Comparison of ENCODE assay signal across 23 cellular contexts in genomic region chr5:170402508-170402907, GRCh38. TPM values are rescaled to one million over a fixed set of nuclear protein-coding genes. Genes with fewer than 3 reads are reported as not detected.
DNase-seq lines count a peak whose midpoint lies in the region; ATAC-seq, FAIRE-seq and TF ChIP-seq lines count a peak whose summit lies in the region.
"Had no signal": no experiment of that assay in that cellular context is flagged by ENCODE, and none has a peak within 500 bp of the region (broad histone marks: within the 10 kb centered on the region; RNA-seq: fewer than 3 reads in every experiment).

No MANE protein-coding gene starts in this region.

- no peaks in the 10 kb centered on the region for H3K36me3 Mint-ChIP-seq in activated naive CD4-positive, alpha-beta T cell treated with anti-CD3 and anti-CD28 coated beads, Interleukin-2, amount 50 U/mL, for 72 hours
- no peaks in the 10 kb centered on the region for H3K36me3 Mint-ChIP-seq in activated naive CD4-positive, alpha-beta T cell treated with anti-CD3 and anti-CD28 coated beads for 36 hours (ENCODE audit: low read depth)
- no peaks in the 10 kb centered on the region for H3K36me3 Mint-ChIP-seq in stimulated activated effector memory CD8-positive, alpha-beta T cell treated with anti-CD3 and anti-CD28 coated beads, Interleukin-12 subunit alpha, Interleukin-12 subunit beta, amount 100 ng/mL, for 72 hours
- H3K36me3 Mint-ChIP-seq: CD4-positive, alpha-beta memory T cell had no signal

- H3K4me3 Mint-ChIP-seq in activated naive CD4-positive, alpha-beta T cell treated with anti-CD3 and anti-CD28 coated beads for 36 hours: no peak overlapping the region
- H3K4me3 Mint-ChIP-seq in stimulated activated effector memory CD8-positive, alpha-beta T cell treated with anti-CD3 and anti-CD28 coated beads, Interleukin-12 subunit alpha, Interleukin-12 subunit beta, amount 100 ng/mL, for 72 hours: no peak overlapping the region
- H3K4me3 Mint-ChIP-seq: CD4-positive, alpha-beta memory T cell; HFFc6 had no signal

- no peak overlapping the region for H3K9ac ChIP-seq in GM12878 (ENCODE audit: control insufficient read depth, insufficient read depth, low read length)
- H3K9ac ChIP-seq: GM23248 had no signal

- H3K27ac Mint-ChIP-seq in activated naive CD4-positive, alpha-beta T cell treated with anti-CD3 and anti-CD28 coated beads, Interleukin-2, amount 50 U/mL, for 72 hours: peak overlapping the region in 1 of 2 donors; percentile 81
- H3K27ac Mint-ChIP-seq in activated naive CD4-positive, alpha-beta T cell treated with anti-CD3 and anti-CD28 coated beads for 36 hours: no peak overlapping the region
- no peak overlapping the region for H3K27ac Mint-ChIP-seq in stimulated activated effector memory CD8-positive, alpha-beta T cell treated with anti-CD3 and anti-CD28 coated beads, Interleukin-12 subunit alpha, Interleukin-12 subunit beta, amount 100 ng/mL, for 72 hours
- H3K27ac Mint-ChIP-seq: HFFc6 had no signal

- no peaks in the 10 kb centered on the region for H3K27me3 Mint-ChIP-seq in activated naive CD4-positive, alpha-beta T cell treated with anti-CD3 and anti-CD28 coated beads for 36 hours (ENCODE audit: low read depth)

- intact Hi-C loops in activated naive CD4-positive, alpha-beta T cell treated with anti-CD3 and anti-CD28 coated beads for 36 hours (cut with micrococcal nuclease): no loop called here
- intact Hi-C loops in GM12878 (cut with micrococcal nuclease; ENCODE audit: unreplicated experiment): no loop called here

- no TSS peak for BruUV-seq in GM12878 (replicated peaks; lab: Mats Ljungman, UMichigan)

- no peak for TF ChIP-seq RAD21 in Ishikawa (IDR thresholded peaks at IDR 0.05; ENCODE audit: low read depth)
- TF ChIP-seq RAD21 in GM12878 (IDR thresholded peaks at IDR 0.05; ENCODE audit: insufficient read depth, low read depth, low read length): no peak

- no peaks in the 10 kb centered on the region for H3K79me2 ChIP-seq in GM12878 (ENCODE audit: control insufficient read depth, insufficient read depth, low read length)

- no peaks in the 10 kb centered on the region for H4K20me1 ChIP-seq in GM12878 (ENCODE audit: control insufficient read depth, insufficient read depth)

- RAD21 ChIA-PET in GM12878 (lab: Charles Lee; ENCODE audit: unreplicated experiment): no interaction called here

- H3K4me1 ChIP-seq in GM12878 (ENCODE audit: control insufficient read depth, insufficient read depth, low read length): no peaks in the 10 kb centered on the region

- POLR2A ChIA-PET in GM12878 (lab: Charles Lee): no interaction called here

- no peak overlapping the region for H3K4me2 ChIP-seq in GM12878 (ENCODE audit: control insufficient read depth, insufficient read depth)

- in situ Hi-C loops in GM12878 (cut with MboI): no loop called here

- TF ChIP-seq POLR2A in GM12878 (IDR thresholded peaks at IDR 0.05; ENCODE audit: low read depth, low read length): no peak

- H3K4me3 ChIP-seq in GM12878: no peak overlapping the region
- H3K4me3 ChIP-seq: GM23248, HAP-1 had no signal

- H2AFZ ChIP-seq in GM12878 (ENCODE audit: control insufficient read depth, low read depth, low read length): no peak overlapping the region
- H2AFZ ChIP-seq: GM23248 had no signal

- no peaks in the 10 kb centered on the region for H3K4me1 Mint-ChIP-seq in activated naive CD4-positive, alpha-beta T cell treated with anti-CD3 and anti-CD28 coated beads for 36 hours (ENCODE audit: low read depth)
- no peaks in the 10 kb centered on the region for H3K4me1 Mint-ChIP-seq in stimulated activated effector memory CD8-positive, alpha-beta T cell treated with anti-CD3 and anti-CD28 coated beads, Interleukin-12 subunit alpha, Interleukin-12 subunit beta, amount 100 ng/mL, for 72 hours
- H3K4me1 Mint-ChIP-seq: CD4-positive, alpha-beta memory T cell had no signal

- ATAC-seq in activated naive CD4-positive, alpha-beta T cell treated with anti-CD3 and anti-CD28 coated beads, Interleukin-2, amount 50 U/mL, for 72 hours: peak; percentile 26 to 61
- ATAC-seq in GM12878: peak; percentile 54
- ATAC-seq in stimulated activated effector memory CD8-positive, alpha-beta T cell treated with anti-CD3 and anti-CD28 coated beads, Interleukin-12 subunit alpha, Interleukin-12 subunit beta, amount 100 ng/mL, for 72 hours: peak; percentile 40
- ATAC-seq in HG02884 (IDR thresholded peaks at IDR 0.05; ENCODE audit: unreplicated experiment): no peak
- no peak for ATAC-seq in GM19351 (IDR thresholded peaks at IDR 0.05; ENCODE audit: unreplicated experiment)
- no peak for ATAC-seq in HG03196 (IDR thresholded peaks at IDR 0.05; ENCODE audit: unreplicated experiment)

- SMC1A ChIA-PET in GM12878 (lab: Charles Lee; ENCODE audit: uncharacterized antibody, unreplicated experiment): interaction anchor here (1.1 kb wide), 1 partner anchor 70 kb away, joined by 3 read pairs; no protein-coding TSS in a partner anchor

- WGBS in GM12878 (ENCODE audit: insufficient coverage, insufficient replicate concordance, low lambda C conversion rate, missing lambda C conversion rate): 50% methylated on average over 2 of the region's 2 CpGs

- H3K9me3 ChIP-seq in GM12878 (replicated peaks; ENCODE audit: control insufficient read depth, insufficient read depth, low read length): no peaks in the 10 kb centered on the region; the same call in 2 of the 3 replicates
- H3K9me3 ChIP-seq: HAP-1 had no signal

- FAIRE-seq in GM12878 (lab: Jason Lieb, UNC): no peak
- FAIRE-seq: GM12892 had no signal

- no peak for DNase-seq in activated naive CD4-positive, alpha-beta T cell treated with anti-CD3 and anti-CD28 coated beads, Interleukin-2, amount 50 U/mL, for 72 hours (ENCODE audit: low spot score in 2 of 2)
- DNase-seq in activated naive CD4-positive, alpha-beta T cell treated with anti-CD3 and anti-CD28 coated beads for 36 hours: no peak
- DNase-seq in GM12878 (ENCODE audit: low read depth, low spot score): no peak
- no peak for DNase-seq in stimulated activated effector memory CD8-positive, alpha-beta T cell treated with anti-CD3 and anti-CD28 coated beads, Interleukin-12 subunit alpha, Interleukin-12 subunit beta, amount 100 ng/mL, for 72 hours (ENCODE audit: low spot score in 2 of 2)
- DNase-seq: C1 segment of cervical spinal cord; Calu3; CD4-positive, alpha-beta memory T cell; COR-L47; DMS53; DMS79 treated with DMSO at 0.1 percent for 48 hours; GF-D8; GM23248; HFFc6 had no signal

- TF ChIP-seq EP300 in Ishikawa (IDR thresholded peaks at IDR 0.05; ENCODE audit: borderline replicate concordance): no peak
- TF ChIP-seq EP300 in GM12878 (IDR thresholded peaks at IDR 0.05; ENCODE audit: borderline replicate concordance in 1 of 2, control insufficient read depth in 1 of 2, low read depth in 2 of 2, low read length in 2 of 2): no peak

- CTCF ChIA-PET in activated naive CD4-positive, alpha-beta T cell treated with anti-CD3 and anti-CD28 coated beads for 36 hours (lab: Charles Lee): interaction anchor here (1.7 kb wide), 1 partner anchor 31 kb away, joined by 4 read pairs; no protein-coding TSS in a partner anchor
- CTCF ChIA-PET in GM12878 (lab: Yijun Ruan, JAX): interaction anchor here (1.2 kb wide), 1 partner anchor 9 kb away, joined by 3 read pairs; no protein-coding TSS in a partner anchor

- no peaks in the 10 kb centered on the region for H3K36me3 ChIP-seq in GM12878 (ENCODE audit: control insufficient read depth in 2 of 2, insufficient read depth in 2 of 2, low read length in 1 of 2)
- H3K36me3 ChIP-seq: HAP-1 had no signal

- H3K27ac ChIP-seq in GM12878 (ENCODE audit: control insufficient read depth, insufficient read depth): no peak overlapping the region
- H3K27ac ChIP-seq: GM23248 had no signal

- H3K27me3 ChIP-seq in GM12878 (replicated peaks in 1 of 2; ENCODE audit: control insufficient read depth in 2 of 2, insufficient read depth in 2 of 2, low read length in 1 of 2): no peaks in the 10 kb centered on the region; a peak in 2 of 4 replicates

- H3K9me3 Mint-ChIP-seq in activated naive CD4-positive, alpha-beta T cell treated with anti-CD3 and anti-CD28 coated beads, Interleukin-2, amount 50 U/mL, for 72 hours: peaks cover 0 to 4% of the 10 kb centered on the region in 2 donors
- no peaks in the 10 kb centered on the region for H3K9me3 Mint-ChIP-seq in activated naive CD4-positive, alpha-beta T cell treated with anti-CD3 and anti-CD28 coated beads for 36 hours
- no peaks in the 10 kb centered on the region for H3K9me3 Mint-ChIP-seq in stimulated activated effector memory CD8-positive, alpha-beta T cell treated with anti-CD3 and anti-CD28 coated beads, Interleukin-12 subunit alpha, Interleukin-12 subunit beta, amount 100 ng/mL, for 72 hours

- no peak for TF ChIP-seq CTCF in GM12878 (IDR thresholded peaks at IDR 0.05 in 2 of 3, conservative IDR thresholded peaks at IDR 0.05 in 1 of 3; ENCODE audit: control insufficient read depth in 2 of 3, extremely low read depth in 1 of 3, insufficient read depth in 1 of 3, low read depth in 3 of 3, low read length in 3 of 3)

TF ChIP-seq in Ishikawa, 13 proteins besides CTCF, POLR2A, EP300 and RAD21 (continues in another document):
- TF ChIP-seq TAF1 (IDR thresholded peaks at IDR 0.05; ENCODE audit: low read depth) (no peak), TEAD4 (IDR thresholded peaks at IDR 0.05) (no peak)

TF ChIP-seq in GM12878, 131 proteins besides CTCF, POLR2A, EP300 and RAD21 (continues in another document):
- TF ChIP-seq DPF2 (IDR thresholded peaks at IDR 0.05): no peak

RNA-seq across cellular contexts. Expression of gene KCNMB1, which starts 13.3 kb away (rescaled TPM):
- total RNA-seq in activated naive CD4-positive, alpha-beta T cell treated with anti-CD3 and anti-CD28 coated beads, Interleukin-2, amount 50 U/mL, for 72 hours: not detected
- total RNA-seq in activated naive CD4-positive, alpha-beta T cell treated with anti-CD3 and anti-CD28 coated beads for 36 hours: under 1 TPM in 1 of 2 experiments, not detected in 1; 0.05 TPM
- total RNA-seq in GM12878 (2013; cell fraction: nucleolus; rRNA removed): 3.4 and 4.6 TPM in 2 replicates
- total RNA-seq in GM12878 (2014; rRNA removed): 1.9 and 2.5 TPM in 2 replicates
- 1.6 and 1.9 TPM in 2 replicates for total RNA-seq in GM12878 (2014; rRNA removed; fragmentation: Illumina TruSeq; extraction: Trizol)
- total RNA-seq in GM12878 (2021): 3.5 and 3.8 TPM in 2 replicates
- polyA plus RNA-seq in GM12878 (2011; ENCODE audit: low read depth): 0.73 TPM
- 1.2 TPM in 2 replicates for polyA plus RNA-seq in GM12878 (2011; rRNA removed)
- 1.8 TPM in 2 replicates for polyA plus RNA-seq in GM12878 (2011; cell fraction: cytosol; rRNA removed)
- polyA plus RNA-seq in GM12878 (2011; cell fraction: nucleus; rRNA removed): 6.1 TPM in 2 replicates
- polyA plus RNA-seq in GM12878 (2012): 0.87 and 1.7 TPM in 2 replicates
- polyA plus RNA-seq in GM12878 (2014; fragmentation: Illumina TruSeq; extraction: Trizol): 1.9 and 3.6 TPM in 2 replicates
- 1 to 10 TPM; 2.3 to 2.8 TPM for polyA plus RNA-seq in GM12878 (2014; fragmentation: Nextera tagmentation; extraction: Ambion mirVana)
- polyA plus RNA-seq in GM12878 (2014; rRNA removed): 2.7 and 2.9 TPM in 2 replicates
- 1 to 10 TPM; 2.5 to 3.4 TPM for polyA plus RNA-seq in GM12878 (2016; fragmentation: Nextera tagmentation; extraction: Ambion mirVana)
- polyA minus RNA-seq in GM12878 (2011; rRNA and poly(A)+ RNA removed): 3.5 and 3.7 TPM in 2 replicates
- polyA minus RNA-seq in GM12878 (2011; cell fraction: cytosol; rRNA and poly(A)+ RNA removed): 0.31 and 0.40 TPM in 2 replicates
- 1.2 and 3.2 TPM in 2 replicates for polyA minus RNA-seq in GM12878 (2011; cell fraction: nucleus; rRNA and poly(A)+ RNA removed)
- total RNA-seq: A172; A673; Calu3; CD4-positive, alpha-beta memory T cell; G401; GM23248; H4; HFFc6 had no signal
- polyA plus RNA-seq: CD4-positive, alpha-beta memory T cell; GM23248 had no signal

Comparison
In these comparisons a context has a peak if more than half of its experiments do, and no peak if none do; other contexts are left out.
1. ATAC-seq: peak in activated naive CD4-positive, alpha-beta T cell treated with anti-CD3 and anti-CD28 coated beads, Interleukin-2, amount 50 U/mL, for 72 hours (2 of 2), GM12878 (single experiment) and stimulated activated effector memory CD8-positive, alpha-beta T cell treated with anti-CD3 and anti-CD28 coated beads, Interleukin-12 subunit alpha, Interleukin-12 subunit beta, amount 100 ng/mL, for 72 hours (single experiment); none in HG02884 (single experiment), GM19351 (single experiment) and HG03196 (single experiment).